ENCODE assay signal across 20 cellular contexts in the genomic region with DNA sequence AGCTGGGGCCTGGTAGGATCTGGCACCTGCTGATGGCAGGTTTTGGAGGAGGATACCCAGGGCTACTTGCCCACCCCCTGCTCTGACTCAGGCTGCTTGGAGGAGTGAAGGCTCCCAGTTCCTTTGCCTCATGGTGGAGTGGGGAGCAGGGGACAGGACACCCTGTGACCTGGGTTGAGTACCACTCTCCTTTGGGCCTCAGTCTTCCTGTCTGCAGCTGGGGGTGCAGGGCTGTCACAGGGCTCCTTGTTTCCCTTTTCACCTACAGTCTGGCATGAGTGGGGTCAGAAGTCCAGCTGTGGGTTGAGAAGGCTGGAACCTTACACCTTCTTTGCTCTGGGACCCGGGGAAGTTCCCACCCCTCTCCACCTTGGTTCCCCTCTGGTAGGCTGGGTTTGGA. TPM values are rescaled to one million over a fixed set of nuclear protein-coding genes. Genes with fewer than 3 reads are reported as not detected.
DNase-seq lines count a peak whose midpoint lies in the region; ATAC-seq, FAIRE-seq and TF ChIP-seq lines count a peak whose summit lies in the region.
"Had no signal": no experiment of that assay in that cellular context is flagged by ENCODE, and none has a peak within 500 bp of the region (broad histone marks: within the 10 kb centered on the region; RNA-seq: fewer than 3 reads in every experiment).

No MANE protein-coding gene starts in this region.

- peak overlapping the region; percentile 83 for H3K4me2 ChIP-seq in BLaER1
- 0 out of 2 replicates have a peak overlapping the region, but pooled peaks have one; percentile 21 for H3K4me2 ChIP-seq in HepG2 (ENCODE audit: low read depth, low read length)

- H3K9ac ChIP-seq in BLaER1 (no peak overlapping the region), HepG2 (ENCODE audit: insufficient read depth, low read depth, low read length) (peak overlapping the region; percentile 25; the same call in 1 of the 2 replicates), skeletal muscle tissue (ENCODE audit: low read depth in 1 of 3, low read length in 3 of 3) (peak overlapping the region in 2 of 3 donors; percentile 0 to 54)

- TF ChIP-seq EP300 in HepG2 (IDR thresholded peaks at IDR 0.05; ENCODE audit: low read depth in 2 of 2, low read length in 2 of 2) = no peak
- TF ChIP-seq EP300 in HepG2 (CRISPR knock-in tag; IDR thresholded peaks at IDR 0.05; ENCODE audit: borderline replicate concordance) = no peak

- H3K27ac ChIP-seq in BLaER1 (peak overlapping the region; percentile 77), ascending aorta (peak overlapping the region; percentile 15 to 76), HepG2 (ENCODE audit: extremely low read length, insufficient read depth, low read length) (peak overlapping the region; percentile 72), skeletal muscle tissue (ENCODE audit: low read depth, low read length) (peak overlapping the region; percentile 80)

- H3K36me3 ChIP-seq in BLaER1 (peaks cover 49% of the 10 kb centered on the region), ascending aorta (peaks cover 7 to 13% of the 10 kb centered on the region in 2 donors), HepG2 (replicated peaks in 1 of 2; ENCODE audit: control insufficient read depth in 1 of 2, insufficient read depth in 2 of 2, low read length in 2 of 2) (peaks cover 6 to 9% of the 10 kb centered on the region in 2 experiments; a peak in 3 of 5 replicates), skeletal muscle tissue (ENCODE audit: control insufficient read depth in 3 of 3, insufficient read depth in 3 of 3, low read length in 3 of 3) (peaks cover 0 to 10% (median 2%) of the 10 kb centered on the region in 3 donors)

- H3K9me3 ChIP-seq in BLaER1 (no peaks in the 10 kb centered on the region), ascending aorta (no peaks in the 10 kb centered on the region), HepG2 (ENCODE audit: low read length) (no peaks in the 10 kb centered on the region), skeletal muscle tissue (ENCODE audit: control insufficient read depth in 3 of 3, low read length in 3 of 3) (no peaks in the 10 kb centered on the region)

- H3K27me3 ChIP-seq in BLaER1 (no peaks in the 10 kb centered on the region; the same call in 1 of the 2 replicates), ascending aorta (no peaks in the 10 kb centered on the region), HepG2 (ENCODE audit: control insufficient read depth in 1 of 2, insufficient read depth in 2 of 2, low read length in 2 of 2) (no peaks in the 10 kb centered on the region), skeletal muscle tissue (ENCODE audit: control insufficient read depth in 3 of 3, insufficient read depth in 3 of 3, low read length in 3 of 3) (no peaks in the 10 kb centered on the region)

- intact Hi-C loops in ascending aorta (cut with DNase I) = loop anchor here (2.0 kb wide), 1 partner anchor 13 kb away; no protein-coding TSS in a partner anchor
- intact Hi-C loops in HepG2 (cut with micrococcal nuclease; ENCODE audit: unreplicated experiment) = loop anchor here (5.0 kb wide), 1 partner anchor 48 kb away; no protein-coding TSS in a partner anchor

- no peak overlapping the region for H2AFZ ChIP-seq in HepG2 (ENCODE audit: low read length)

- no TSS peak for BruUV-seq in HepG2 (replicated peaks; lab: Mats Ljungman, UMichigan)

- H4K20me1 ChIP-seq in BLaER1 = peaks cover 75% of the 10 kb centered on the region
- no peaks in the 10 kb centered on the region for H4K20me1 ChIP-seq in HepG2 (ENCODE audit: insufficient read depth, low read length)

- FAIRE-seq in HepG2 (lab: Jason Lieb, UNC) = no peak
- FAIRE-seq: GM12891 had no signal

- no peak for TF ChIP-seq POLR2A in HepG2 (IDR thresholded peaks at IDR 0.05; ENCODE audit: insufficient read depth in 1 of 2, low read depth in 2 of 2, low read length in 2 of 2)

- no peak for DNase-seq in ascending aorta (ENCODE audit: low spot score in 2 of 2)
- no peak for DNase-seq in HepG2 (ENCODE audit: low spot score)
- no peak for DNase-seq in NCI-H526 (lab: John Stamatoyannopoulos, UW)
- DNase-seq in NCI-H748 treated with DMSO at 0.1 percent for 48 hours (lab: John Stamatoyannopoulos, UW) = no peak
- no peak for DNase-seq in activated gamma-delta T cell (lab: John Stamatoyannopoulos, UW)
- DNase-seq: activated CD4-positive, CD25-positive, alpha-beta regulatory T cell treated with anti-CD3 and anti-CD28 coated beads, Interleukin-2, amount 50 U/mL, for 72 hours; AML-193; foreskin fibroblast; GDM1; NCI-H146; SHP77 treated with DMSO at 0.1 percent for 48 hours; stimulated activated CD4-positive, alpha-beta T cell treated with anti-CD3 and anti-CD28 coated beads, Interleukin-1b, Interleukin-23, amount 100 ng/mL, for 48 hours; stimulated activated naive CD8-positive, alpha-beta T cell treated with anti-CD3 and anti-CD28 coated beads, Interleukin-15, amount 100 ng/mL, for 72 hours had no signal

- 0% methylated on average over 1 of the region's 1 CpG for WGBS in HepG2 (ENCODE audit: low lambda C conversion rate)

- in situ Hi-C loops in HepG2 (cut with HindIII; ENCODE audit: extremely low pct_ligation_motif_present, low pct_unique_long_range_greater_than_20kb) = no loop called here

- ATAC-seq in HepG2 (no peak), GM21423 (IDR thresholded peaks at IDR 0.05; ENCODE audit: unreplicated experiment) (no peak)
- ATAC-seq: stimulated activated naive CD8-positive, alpha-beta T cell treated with anti-CD3 and anti-CD28 coated beads, Interleukin-15, amount 100 ng/mL, for 72 hours had no signal

- CTCF ChIA-PET in HepG2 (lab: Yijun Ruan, JAX; ENCODE audit: low intra/inter-chr PET ratio, low total read pairs) = no interaction called here

- no peak for TF ChIP-seq RAD21 in HepG2 (CRISPR knock-in tag; IDR thresholded peaks at IDR 0.05)

- no peak for TF ChIP-seq CTCF in ascending aorta (IDR thresholded peaks at IDR 0.05)
- no peak for TF ChIP-seq CTCF in HepG2 (CRISPR knock-in tag; IDR thresholded peaks at IDR 0.05)

- POLR2A ChIA-PET in HepG2 (lab: Yijun Ruan, JAX) = interaction anchor here (0.8 to 3.5 kb wide), 7 partner anchors 21 to 167 kb away, joined by 3 to 23 read pairs (median 3); partner anchors contain the start of gene GNAI2

- H3K4me1 ChIP-seq in BLaER1 = peaks cover 92% of the 10 kb centered on the region
- peaks cover 15 to 44% of the 10 kb centered on the region in 2 donors for H3K4me1 ChIP-seq in ascending aorta
- peaks cover 87% of the 10 kb centered on the region for H3K4me1 ChIP-seq in HepG2 (ENCODE audit: insufficient read depth, low read length)
- peaks cover 74 to 81% (median 81%) of the 10 kb centered on the region in 3 donors for H3K4me1 ChIP-seq in skeletal muscle tissue (ENCODE audit: control insufficient read depth in 3 of 3, insufficient read depth in 3 of 3, low read length in 3 of 3)

- H3K79me2 ChIP-seq in HepG2 (ENCODE audit: insufficient read depth, low read length) = no peaks in the 10 kb centered on the region

- H3K4me3 ChIP-seq in BLaER1 (no peak overlapping the region), ascending aorta (no peak overlapping the region), HepG2 (replicated peaks in 1 of 3; ENCODE audit: insufficient read depth in 1 of 3, low read depth in 2 of 3, low read length in 3 of 3) (no peak overlapping the region), skeletal muscle tissue (ENCODE audit: low read length in 3 of 3) (no peak overlapping the region)

RNA-seq across cellular contexts. Expression of gene SEMA3F, which starts 14.7 kb away (rescaled TPM):
- total RNA-seq in ascending aorta (75.0 TPM), HepG2 (2016; rRNA removed; fragmentation: Illumina TruSeq; extraction: Trizol) (3.6 and 7.6 TPM in 2 replicates), skeletal muscle tissue (2.1 TPM)
- 1.5 and 1.7 TPM in 2 replicates for total RNA-seq in HepG2 (2016; cell fraction: cytosol; rRNA removed; fragmentation: Illumina TruSeq; extraction: Trizol; ENCODE audit: low read depth)
- total RNA-seq in HepG2 (2016; cell fraction: insoluble cytoplasmic fraction; rRNA removed; fragmentation: Illumina TruSeq; extraction: Trizol) = 3.6 and 8.8 TPM in 2 replicates
- total RNA-seq in HepG2 (2016; cell fraction: membrane; rRNA removed; fragmentation: Illumina TruSeq; extraction: Trizol) = 4.9 and 5.4 TPM in 2 replicates
- total RNA-seq in HepG2 (2016; cell fraction: nucleus; rRNA removed; fragmentation: Illumina TruSeq; extraction: Trizol) = 8.8 and 9.1 TPM in 2 replicates
- 14.8 and 17.2 TPM in 2 replicates for polyA plus RNA-seq in HepG2 (2011; rRNA removed)
- polyA plus RNA-seq in HepG2 (2011; cell fraction: cytosol; rRNA removed) = 13.5 and 13.7 TPM in 2 replicates
- 22.1 and 33.2 TPM in 2 replicates for polyA plus RNA-seq in HepG2 (2011; cell fraction: nucleus; rRNA removed)
- 9.5 and 12.9 TPM in 2 replicates for polyA plus RNA-seq in HepG2 (2012)
- polyA plus RNA-seq in HepG2 (2016; cell fraction: cytosol; fragmentation: Illumina TruSeq; extraction: Trizol; ENCODE audit: low read depth) = 2.0 and 2.5 TPM in 2 replicates
- polyA plus RNA-seq in HepG2 (2016; cell fraction: insoluble cytoplasmic fraction; fragmentation: Illumina TruSeq; extraction: Trizol; ENCODE audit: low read depth) = 6.6 and 7.1 TPM in 2 replicates
- polyA plus RNA-seq in HepG2 (2016; cell fraction: membrane; fragmentation: Illumina TruSeq; extraction: Trizol; ENCODE audit: low read depth) = 5.8 and 6.2 TPM in 2 replicates
- 22.2 and 24.9 TPM in 2 replicates for polyA plus RNA-seq in HepG2 (2016; cell fraction: nucleus; fragmentation: Illumina TruSeq; extraction: Trizol; ENCODE audit: insufficient read depth, low read depth)
- polyA minus RNA-seq in HepG2 (2011; rRNA and poly(A)+ RNA removed; ENCODE audit: low replicate concordance) = 63.3 and 65.7 TPM in 2 replicates
- polyA minus RNA-seq in HepG2 (2011; cell fraction: cytosol; rRNA and poly(A)+ RNA removed) = 14.4 and 15.7 TPM in 2 replicates
- polyA minus RNA-seq in HepG2 (2011; cell fraction: nucleus; rRNA and poly(A)+ RNA removed) = 7.2 and 9.3 TPM in 2 replicates

RNA-seq across cellular contexts. Expression of gene GNAT1, which starts 21.6 kb away (rescaled TPM):
- total RNA-seq in ascending aorta (4.7 TPM), HepG2 (2016; rRNA removed; fragmentation: Illumina TruSeq; extraction: Trizol) (0.15 TPM in 1 of 2 replicates, not detected in the other), skeletal muscle tissue (not detected)
- 1.8 and 2.0 TPM in 2 replicates for total RNA-seq in HepG2 (2016; cell fraction: cytosol; rRNA removed; fragmentation: Illumina TruSeq; extraction: Trizol; ENCODE audit: low read depth)
- total RNA-seq in HepG2 (2016; cell fraction: insoluble cytoplasmic fraction; rRNA removed; fragmentation: Illumina TruSeq; extraction: Trizol) = 0.09 and 0.28 TPM in 2 replicates
- total RNA-seq in HepG2 (2016; cell fraction: membrane; rRNA removed; fragmentation: Illumina TruSeq; extraction: Trizol) = 0.87 and 1.1 TPM in 2 replicates
- total RNA-seq in HepG2 (2016; cell fraction: nucleus; rRNA removed; fragmentation: Illumina TruSeq; extraction: Trizol) = 0.25 and 0.44 TPM in 2 replicates
- 0.03 TPM in 1 of 2 replicates, not detected in the other for polyA plus RNA-seq in HepG2 (2011; rRNA removed)
- not detected in 2 replicates for polyA plus RNA-seq in HepG2 (2011; cell fraction: cytosol; rRNA removed)
- 0.14 and 0.33 TPM in 2 replicates for polyA plus RNA-seq in HepG2 (2011; cell fraction: nucleus; rRNA removed)
- 0.08 TPM in 1 of 2 replicates, not detected in the other for polyA plus RNA-seq in HepG2 (2012)
- polyA plus RNA-seq in HepG2 (2016; cell fraction: cytosol; fragmentation: Illumina TruSeq; extraction: Trizol; ENCODE audit: low read depth) = not detected in 2 replicates
- polyA plus RNA-seq in HepG2 (2016; cell fraction: insoluble cytoplasmic fraction; fragmentation: Illumina TruSeq; extraction: Trizol; ENCODE audit: low read depth) = not detected in 2 replicates
- not detected in 2 replicates for polyA plus RNA-seq in HepG2 (2016; cell fraction: membrane; fragmentation: Illumina TruSeq; extraction: Trizol; ENCODE audit: low read depth)
- 0.31 TPM in 1 of 2 replicates, not detected in the other for polyA plus RNA-seq in HepG2 (2016; cell fraction: nucleus; fragmentation: Illumina TruSeq; extraction: Trizol; ENCODE audit: insufficient read depth, low read depth)
- polyA minus RNA-seq in HepG2 (2011; rRNA and poly(A)+ RNA removed; ENCODE audit: low replicate concordance) = 0.47 and 2.3 TPM in 2 replicates
- 0.26 TPM in 1 of 2 replicates, not detected in the other for polyA minus RNA-seq in HepG2 (2011; cell fraction: cytosol; rRNA and poly(A)+ RNA removed)
- 1.2 and 1.5 TPM in 2 replicates for polyA minus RNA-seq in HepG2 (2011; cell fraction: nucleus; rRNA and poly(A)+ RNA removed)
- total RNA-seq: activated CD8-positive, alpha-beta memory T cell treated with anti-CD3 and anti-CD28 coated beads for 36 hours; lower leg skin had no signal
- polyA plus RNA-seq: neural cell had no signal

RNA-seq across cellular contexts. Expression of gene SLC38A3, which starts 35.2 kb away (rescaled TPM):
- total RNA-seq in ascending aorta (not detected), HepG2 (2016; rRNA removed; fragmentation: Illumina TruSeq; extraction: Trizol) (14.3 and 29.8 TPM in 2 replicates), skeletal muscle tissue (0.52 TPM)
- total RNA-seq in HepG2 (2016; cell fraction: cytosol; rRNA removed; fragmentation: Illumina TruSeq; extraction: Trizol; ENCODE audit: low read depth) = 9.4 and 12.0 TPM in 2 replicates
- 14.3 and 31.3 TPM in 2 replicates for total RNA-seq in HepG2 (2016; cell fraction: insoluble cytoplasmic fraction; rRNA removed; fragmentation: Illumina TruSeq; extraction: Trizol)
- 13.7 and 15.1 TPM in 2 replicates for total RNA-seq in HepG2 (2016; cell fraction: membrane; rRNA removed; fragmentation: Illumina TruSeq; extraction: Trizol)
- total RNA-seq in HepG2 (2016; cell fraction: nucleus; rRNA removed; fragmentation: Illumina TruSeq; extraction: Trizol) = 51.2 and 60.9 TPM in 2 replicates
- 164 and 247 TPM in 2 replicates for polyA plus RNA-seq in HepG2 (2011; rRNA removed)
- polyA plus RNA-seq in HepG2 (2011; cell fraction: cytosol; rRNA removed) = 69.6 and 77.8 TPM in 2 replicates
- 645 and 755 TPM in 2 replicates for polyA plus RNA-seq in HepG2 (2011; cell fraction: nucleus; rRNA removed)
- 101 and 126 TPM in 2 replicates for polyA plus RNA-seq in HepG2 (2012)
- 7.3 and 7.5 TPM in 2 replicates for polyA plus RNA-seq in HepG2 (2016; cell fraction: cytosol; fragmentation: Illumina TruSeq; extraction: Trizol; ENCODE audit: low read depth)
- 17.2 and 22.9 TPM in 2 replicates for polyA plus RNA-seq in HepG2 (2016; cell fraction: insoluble cytoplasmic fraction; fragmentation: Illumina TruSeq; extraction: Trizol; ENCODE audit: low read depth)
- 12.8 and 13.7 TPM in 2 replicates for polyA plus RNA-seq in HepG2 (2016; cell fraction: membrane; fragmentation: Illumina TruSeq; extraction: Trizol; ENCODE audit: low read depth)
- polyA plus RNA-seq in HepG2 (2016; cell fraction: nucleus; fragmentation: Illumina TruSeq; extraction: Trizol; ENCODE audit: insufficient read depth, low read depth) = 146 and 148 TPM in 2 replicates
- polyA minus RNA-seq in HepG2 (2011; rRNA and poly(A)+ RNA removed; ENCODE audit: low replicate concordance) = 0.14 and 257 TPM in 2 replicates
- 61.1 and 83.0 TPM in 2 replicates for polyA minus RNA-seq in HepG2 (2011; cell fraction: cytosol; rRNA and poly(A)+ RNA removed)
- 113 and 140 TPM in 2 replicates for polyA minus RNA-seq in HepG2 (2011; cell fraction: nucleus; rRNA and poly(A)+ RNA removed)
- polyA plus RNA-seq: neural cell had no signal
